ENCODE assay signal across 8 cellular contexts in the genomic region with DNA sequence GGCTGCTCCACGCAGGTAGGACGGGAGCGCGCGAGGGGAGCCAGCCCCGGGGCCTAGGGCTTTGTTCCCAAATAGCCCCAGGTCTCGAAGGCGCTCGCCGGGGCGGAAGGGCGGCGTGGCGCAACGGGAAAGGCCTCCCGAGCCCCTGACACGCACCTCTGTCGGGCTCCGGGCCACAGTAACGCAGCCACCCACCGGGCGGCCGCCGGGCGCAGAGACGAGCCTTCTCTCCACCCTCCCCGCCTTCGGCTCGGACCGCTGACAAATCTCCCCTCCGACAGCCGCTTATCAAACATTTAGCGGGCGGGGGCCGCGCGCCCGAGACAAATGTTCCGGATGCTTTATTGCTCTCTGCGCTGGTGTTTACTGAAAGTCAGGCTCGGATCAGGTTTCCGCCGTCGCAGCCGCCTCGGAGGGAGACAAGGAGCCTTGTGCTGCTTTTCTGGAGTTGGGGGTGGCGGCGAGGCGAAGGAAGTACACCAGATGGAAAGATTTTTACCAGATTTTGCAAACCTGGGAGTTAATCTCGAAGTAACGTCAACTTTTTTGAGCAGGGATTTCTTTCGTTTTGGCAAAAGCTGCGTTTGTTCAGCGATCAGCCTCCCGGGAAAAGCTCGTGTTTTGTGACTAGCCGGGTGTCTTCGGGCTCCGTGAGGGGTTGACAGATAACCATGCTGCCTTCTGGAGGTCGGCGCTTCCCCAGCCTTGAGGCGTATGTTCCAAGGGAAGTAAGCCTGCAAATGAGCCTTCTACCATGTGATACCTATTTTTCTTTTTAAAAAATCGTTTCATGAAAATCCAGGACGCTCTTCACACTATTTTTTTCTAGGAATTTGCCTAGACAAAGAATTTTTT. TPM values are rescaled to one million over a fixed set of nuclear protein-coding genes. Genes with fewer than 3 reads are reported as not detected.
A peak's percentile ranks its signal among the peaks of the same experiment; 100 is the strongest.
DNase-seq lines count a peak whose midpoint lies in the region; ATAC-seq and FAIRE-seq lines count a peak whose summit lies in the region.

No MANE protein-coding gene starts in this region.

- no peaks in the 10 kb centered on the region for H3K36me3 ChIP-seq in aorta (ENCODE audit: control insufficient read depth in 1 of 2, insufficient read depth in 2 of 2, low read length in 1 of 2)

- peak overlapping the region; percentile 65 to 89 for H3K4me3 ChIP-seq in aorta (ENCODE audit: low read length in 2 of 2)

- H3K27ac ChIP-seq in aorta (ENCODE audit: low read depth in 1 of 2, low read length in 2 of 2): peak overlapping the region; percentile 24 to 83

- peaks cover 3% of the 10 kb centered on the region for H3K36me3 Mint-ChIP-seq in activated naive CD4-positive, alpha-beta T cell treated with anti-CD3 and anti-CD28 coated beads for 36 hours (ENCODE audit: low read depth)

- peak overlapping the region; percentile 99 for H3K4me3 Mint-ChIP-seq in activated naive CD4-positive, alpha-beta T cell treated with anti-CD3 and anti-CD28 coated beads for 36 hours

- H3K4me1 Mint-ChIP-seq in activated naive CD4-positive, alpha-beta T cell treated with anti-CD3 and anti-CD28 coated beads for 36 hours (ENCODE audit: low read depth): peaks cover 36% of the 10 kb centered on the region

- peak; percentile 38 for ATAC-seq in GM19395 (IDR thresholded peaks at IDR 0.05; ENCODE audit: unreplicated experiment)
- peak; percentile 40 for ATAC-seq in HG03439 (IDR thresholded peaks at IDR 0.05; ENCODE audit: unreplicated experiment)
- peak; percentile 48 for ATAC-seq in aorta (ENCODE audit: low FRiP score)

- CTCF ChIA-PET in activated naive CD4-positive, alpha-beta T cell treated with anti-CD3 and anti-CD28 coated beads for 36 hours (lab: Charles Lee): interaction anchor here (2.0 to 4.8 kb wide), 2 partner anchors 13 to 21 kb away, joined by 5 to 23 read pairs; no protein-coding TSS in a partner anchor

- no peak for FAIRE-seq in RCC 7860 (lab: Jason Lieb, UNC)

- peaks cover 10% of the 10 kb centered on the region for H3K27me3 Mint-ChIP-seq in activated naive CD4-positive, alpha-beta T cell treated with anti-CD3 and anti-CD28 coated beads for 36 hours (ENCODE audit: low read depth)

- intact Hi-C loops in activated naive CD4-positive, alpha-beta T cell treated with anti-CD3 and anti-CD28 coated beads for 36 hours (cut with micrococcal nuclease): loop anchor here (5.0 kb wide), 4 partner anchors 707 to 1957 kb away; no protein-coding TSS in a partner anchor
- intact Hi-C loops in aorta (cut with DNase I): loop anchor here in 1 of 2 donors (5.0 kb wide), 1 partner anchor 153 kb away; the partner anchor contains the start of gene CHD1

- H3K9me3 ChIP-seq in aorta (ENCODE audit: control insufficient read depth, low read length): no peaks in the 10 kb centered on the region

- H3K27ac Mint-ChIP-seq in activated naive CD4-positive, alpha-beta T cell treated with anti-CD3 and anti-CD28 coated beads for 36 hours: peak overlapping the region; percentile 77

- no peaks in the 10 kb centered on the region for H3K27me3 ChIP-seq in aorta (ENCODE audit: control insufficient read depth in 1 of 2, insufficient read depth in 2 of 2, low read length in 1 of 2)

- H3K4me1 ChIP-seq in aorta (ENCODE audit: control insufficient read depth in 1 of 2, insufficient read depth in 2 of 2, low read length in 2 of 2): no peaks in the 10 kb centered on the region

- 1% methylated on average over 52 to 64 of the region's 64 CpGs for WGBS in aorta, 2 donors

- DNase-seq in COLO668 (lab: John Stamatoyannopoulos, UW; ENCODE audit: unreplicated experiment) (peak; percentile 77), RCC 7860 (ENCODE audit: low spot score) (peak; percentile 3), glomerular visceral epithelial cell (ENCODE audit: extremely low spot score) (peak; percentile 68), occipital lobe (lab: John Stamatoyannopoulos, UW) (peak; percentile 42), aorta (peak; percentile 64 to 86)
- peak; percentile 76 for DNase-seq in activated naive CD4-positive, alpha-beta T cell treated with anti-CD3 and anti-CD28 coated beads for 36 hours

- no peaks in the 10 kb centered on the region for H3K9me3 Mint-ChIP-seq in activated naive CD4-positive, alpha-beta T cell treated with anti-CD3 and anti-CD28 coated beads for 36 hours

RNA-seq across cellular contexts. Expression of gene RGMB, which starts 1.0 kb away (rescaled TPM):
- 1 to 10 TPM; 5.0 to 5.9 TPM for total RNA-seq in activated naive CD4-positive, alpha-beta T cell treated with anti-CD3 and anti-CD28 coated beads for 36 hours
- 51.9 TPM for total RNA-seq in occipital lobe
- 10 to 100 TPM; 11.9 to 13.9 TPM for total RNA-seq in aorta
- 1 to 10 TPM; 1.5 to 4.5 TPM for polyA plus RNA-seq in aorta

Comparison
In these comparisons a context has a peak if more than half of its experiments do, and no peak if none do; other contexts are left out.
1. Peak in every context shown above with its lines: DNase-seq, ATAC-seq, H3K4me3 ChIP-seq and H3K27ac ChIP-seq.
2. DNase-seq: peak in every context shown above with its lines; median percentile 77 in COLO668; 76 in activated naive CD4-positive, alpha-beta T cell treated with anti-CD3 and anti-CD28 coated beads for 36 hours; 75 in aorta; 68 in glomerular visceral epithelial cell; 42 in occipital lobe; 3 in RCC 7860.